Comparison of ENCODE assay signal across 11 cellular contexts in genomic region chr7:111113263-111114017, GRCh38. TPM values are rescaled to one million over a fixed set of nuclear protein-coding genes. Genes with fewer than 3 reads are reported as not detected.
A peak's percentile ranks its signal among the peaks of the same experiment; 100 is the strongest.
DNase-seq lines count a peak whose midpoint lies in the region; ATAC-seq and TF ChIP-seq lines count a peak whose summit lies in the region.
"Had no signal": no experiment of that assay in that cellular context is flagged by ENCODE, and none has a peak within 500 bp of the region (broad histone marks: within the 10 kb centered on the region; RNA-seq: fewer than 3 reads in every experiment).

No MANE protein-coding gene starts in this region.

- ATAC-seq in GM19463 (IDR thresholded peaks at IDR 0.05; ENCODE audit: unreplicated experiment) (peak; percentile 74), HG02571 (IDR thresholded peaks at IDR 0.05; ENCODE audit: unreplicated experiment) (no peak)

- DNase-seq in AG09309 (ENCODE audit: low read depth): peak; percentile 28
- DNase-seq in RPMI7951 (ENCODE audit: low read depth): peak; percentile 71
- DNase-seq in fibroblast of the aortic adventitia (ENCODE audit: low read depth): peak; percentile 79
- no peak for DNase-seq in NCI-H345 (lab: John Stamatoyannopoulos, UW)
- no peak for DNase-seq in coronary artery (ENCODE audit: low spot score)
- no peak for DNase-seq in ecto neural progenitor cell (ENCODE audit: low spot score)
- DNase-seq: NCI-H1092 treated with DMSO at 0.1 percent for 48 hours; stimulated activated CD4-positive, alpha-beta T cell treated with anti-CD3 and anti-CD28 coated beads, Interleukin-12 subunit alpha, Interleukin-12 subunit beta, amount 100 ng/mL, for 4 hours had no signal

- H3K4me3 ChIP-seq in AG09309 (ENCODE audit: control insufficient read depth, low read depth, low read length) (no peak overlapping the region), fibroblast of the aortic adventitia (ENCODE audit: low read depth, low read length) (no peak overlapping the region), coronary artery (no peak overlapping the region)
- H3K4me3 ChIP-seq: SK-N-MC had no signal

- no peak overlapping the region for H3K27ac ChIP-seq in coronary artery
- H3K27ac ChIP-seq: SK-N-MC had no signal

- TF ChIP-seq CTCF in AG09309 (IDR thresholded peaks at IDR 0.05; ENCODE audit: control insufficient read depth, insufficient read depth, low read depth, low read length, missing control alignments) (no peak), fibroblast of the aortic adventitia (IDR thresholded peaks at IDR 0.05; ENCODE audit: insufficient read depth, low read length) (no peak), coronary artery (IDR thresholded peaks at IDR 0.05) (no peak)

RNA-seq across cellular contexts. Expression of gene LRRN3, which starts 22.5 kb away (rescaled TPM):
- 2.4 and 3.4 TPM in 2 replicates for total RNA-seq in RPMI7951 (2014; rRNA removed; shearing (Covaris generic))
- 2.7 and 5.0 TPM in 2 replicates for total RNA-seq in fibroblast of the aortic adventitia (ENCODE audit: low replicate concordance)

Comparison
In these comparisons a context has a peak if more than half of its experiments do, and no peak if none do; other contexts are left out.
1. DNase-seq: peak in AG09309 (single experiment), RPMI7951 (single experiment) and fibroblast of the aortic adventitia (single experiment); none in NCI-H345 (single experiment), coronary artery (single experiment) and ecto neural progenitor cell (single experiment).